ENCODE assay signal across 1 cellular context in genomic region chr20:50292324-50293243, GRCh38.
TF ChIP-seq lines count a peak whose summit lies in the region.

No MANE protein-coding gene starts in this region.

TF ChIP-seq in H1, 55 proteins besides CTCF, POLR2A, EP300 and RAD21 (continued from another document):
- TF ChIP-seq POU5F1 (IDR thresholded peaks at IDR 0.05; ENCODE audit: low read depth, low read length) (no peak), JUND (IDR thresholded peaks at IDR 0.05; ENCODE audit: low read length) (peak; percentile 80), SRF (IDR thresholded peaks at IDR 0.05; ENCODE audit: low read depth, low read length) (no peak), CBX5 (IDR thresholded peaks at IDR 0.05; ENCODE audit: low read depth, low read length) (no peak), MAX (IDR thresholded peaks at IDR 0.05) (peak; percentile 45; the same call in 1 of the 2 replicates), MAFK (IDR thresholded peaks at IDR 0.05; ENCODE audit: low read depth, low read length) (peak; percentile 90), JUN (IDR thresholded peaks at IDR 0.05; ENCODE audit: low read depth, low read length) (peak; percentile 15; the same call in 1 of the 2 replicates)
